In the genomic region with DNA sequence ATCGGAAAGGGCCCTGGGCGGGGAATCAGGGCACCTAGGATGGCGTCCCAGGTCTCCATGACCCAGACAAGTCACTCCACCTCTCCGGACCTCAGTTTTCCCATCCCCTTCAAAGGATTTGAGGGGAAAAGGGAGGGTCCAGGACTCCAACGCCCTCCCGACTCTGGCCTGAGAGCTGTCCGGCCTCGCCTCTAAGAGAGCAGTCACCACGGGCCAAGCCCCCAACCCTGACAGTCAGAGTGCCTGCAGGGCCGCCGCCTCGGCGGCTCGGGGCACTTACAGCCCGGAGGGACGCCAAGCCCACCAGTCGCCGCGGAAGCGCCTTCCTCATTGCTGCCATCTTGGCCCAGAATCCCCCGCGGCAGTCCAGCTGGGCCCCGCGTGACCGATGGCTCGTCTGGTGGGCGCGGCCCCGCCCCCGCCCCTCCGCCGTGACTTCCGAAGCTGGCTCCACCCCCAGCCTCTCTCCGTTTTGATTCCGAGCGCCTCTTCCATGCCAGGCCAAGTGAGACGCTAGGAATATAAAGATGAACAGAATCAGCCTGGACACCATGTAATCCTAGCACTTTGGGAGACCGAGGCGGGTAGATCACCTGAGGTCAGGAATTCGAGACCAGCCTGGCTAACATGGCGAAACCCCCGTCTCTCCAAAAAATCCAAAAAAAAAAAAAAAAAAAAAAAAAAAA, we compare ENCODE assay signal across 8 cellular contexts. TPM values are rescaled to one million over a fixed set of nuclear protein-coding genes. Genes with fewer than 3 reads are reported as not detected.
A peak's percentile ranks its signal among the peaks of the same experiment; 100 is the strongest.
DNase-seq lines count a peak whose midpoint lies in the region; ATAC-seq and TF ChIP-seq lines count a peak whose summit lies in the region.

HMGCL (minus strand) TSS at position 354 of the 686 bp plus-strand sequence; CDS start at position 340, 14 bp downstream.

- no peaks in the 10 kb centered on the region for H4K20me1 ChIP-seq in OCI-LY1 (ENCODE audit: insufficient read depth, low read length)

- no peaks in the 10 kb centered on the region for H3K79me2 ChIP-seq in OCI-LY1 (ENCODE audit: insufficient read depth, low read length)

- peak; percentile 83 to 95 (median 85) for DNase-seq in CD4-positive, CD25-positive, alpha-beta regulatory T cell
- DNase-seq in HUDEP-2 (lab: John Stamatoyannopoulos, UW; ENCODE audit: unreplicated experiment in 76 of 76) (peak in 72 of 76 experiments; percentile 31 to 91 (median 79)), endothelial cell (ENCODE audit: low spot score) (peak; percentile 89), mesothelial cell of epicardium (ENCODE audit: low spot score in 2 of 2, unreplicated experiment in 2 of 2) (peak; percentile 89)
- peak; percentile 89 for DNase-seq in activated CD8-positive, alpha-beta memory T cell treated with anti-CD3 and anti-CD28 coated beads, Interleukin-2, amount 50 U/mL, for 4 hours
- peak; percentile 77 to 81 for DNase-seq in stimulated activated CD8-positive, alpha-beta memory T cell treated with anti-CD3 and anti-CD28 coated beads, Interleukin-15, amount 100 ng/mL, for 4 hours (ENCODE audit: low read depth in 2 of 2)

- H3K27ac ChIP-seq in CD4-positive, CD25-positive, alpha-beta regulatory T cell (ENCODE audit: insufficient read depth, low read length, poor library complexity, severe bottlenecking) = peak within 1 kb of the TSS; percentile 89
- H3K27ac ChIP-seq in OCI-LY1 (ENCODE audit: low read depth, low read length, poor library complexity, severe bottlenecking) = peak within 1 kb of the TSS; percentile 55

- H3K4me3 Mint-ChIP-seq in CD4-positive, CD25-positive, alpha-beta regulatory T cell = peak within 1 kb of the TSS; percentile 94 to 100 (median 96)
- H3K4me3 Mint-ChIP-seq in endothelial cell (ENCODE audit: unreplicated experiment) (peak within 1 kb of the TSS; percentile 98), mesothelial cell of epicardium (peak within 1 kb of the TSS; percentile 96)

- TF ChIP-seq CTCF in OCI-LY1 (IDR thresholded peaks at IDR 0.05; ENCODE audit: low read length) = no peak
- TF ChIP-seq CTCF in endothelial cell (IDR thresholded peaks at IDR 0.05; ENCODE audit: unreplicated experiment) = no peak
- TF ChIP-seq CTCF in mesothelial cell of epicardium (IDR thresholded peaks at IDR 0.05; ENCODE audit: unreplicated experiment) = no peak

- peak within 1 kb of the TSS; percentile 72 for H3K4me2 ChIP-seq in OCI-LY1 (ENCODE audit: low read length)

- H3K36me3 ChIP-seq in CD4-positive, CD25-positive, alpha-beta regulatory T cell (ENCODE audit: control insufficient read depth, insufficient read depth, low read length) = no peaks in the 10 kb centered on the region
- no peaks in the 10 kb centered on the region for H3K36me3 ChIP-seq in OCI-LY1 (ENCODE audit: insufficient read depth, low read length)

- peaks cover 5% of the 10 kb centered on the region for H3K27me3 Mint-ChIP-seq in CD4-positive, CD25-positive, alpha-beta regulatory T cell
- H3K27me3 Mint-ChIP-seq in endothelial cell (ENCODE audit: unreplicated experiment) (peaks cover 1% of the 10 kb centered on the region), mesothelial cell of epicardium (ENCODE audit: low read depth) (no peaks in the 10 kb centered on the region)

- peak within 1 kb of the TSS; percentile 97 for H3K27ac Mint-ChIP-seq in CD4-positive, CD25-positive, alpha-beta regulatory T cell
- H3K27ac Mint-ChIP-seq in endothelial cell (ENCODE audit: unreplicated experiment) (peak within 1 kb of the TSS; percentile 96), mesothelial cell of epicardium (peak within 1 kb of the TSS; percentile 97)

- peak within 1 kb of the TSS; percentile 92 for H3K4me3 ChIP-seq in CD4-positive, CD25-positive, alpha-beta regulatory T cell (ENCODE audit: low read depth, low read length)
- H3K4me3 ChIP-seq in OCI-LY1 (ENCODE audit: low read depth, low read length, poor library complexity, severe bottlenecking) = peak within 1 kb of the TSS; percentile 85

- H3K9me3 ChIP-seq in CD4-positive, CD25-positive, alpha-beta regulatory T cell (ENCODE audit: control insufficient read depth in 2 of 2, low read length in 2 of 2) = no peaks in the 10 kb centered on the region
- H3K9me3 ChIP-seq in OCI-LY1 (ENCODE audit: low read length) = no peaks in the 10 kb centered on the region

- no peak within 1 kb of the TSS for H2AFZ ChIP-seq in OCI-LY1 (ENCODE audit: low read length)

- no peaks in the 10 kb centered on the region for H3K9me2 ChIP-seq in OCI-LY1 (ENCODE audit: low read depth, low read length)

- H3K4me1 Mint-ChIP-seq in CD4-positive, CD25-positive, alpha-beta regulatory T cell = peaks cover 9 to 39% (median 31%) of the 10 kb centered on the region in 4 donors
- peaks cover 16% of the 10 kb centered on the region for H3K4me1 Mint-ChIP-seq in endothelial cell (ENCODE audit: unreplicated experiment)
- H3K4me1 Mint-ChIP-seq in mesothelial cell of epicardium = peaks cover 13% of the 10 kb centered on the region

- no peaks in the 10 kb centered on the region for H3K9me3 Mint-ChIP-seq in CD4-positive, CD25-positive, alpha-beta regulatory T cell
- no peaks in the 10 kb centered on the region for H3K9me3 Mint-ChIP-seq in endothelial cell (ENCODE audit: unreplicated experiment)
- no peaks in the 10 kb centered on the region for H3K9me3 Mint-ChIP-seq in mesothelial cell of epicardium

- H3K27me3 ChIP-seq in CD4-positive, CD25-positive, alpha-beta regulatory T cell (ENCODE audit: control insufficient read depth, insufficient read depth, low read length) = no peaks in the 10 kb centered on the region
- no peaks in the 10 kb centered on the region for H3K27me3 ChIP-seq in OCI-LY1 (ENCODE audit: insufficient read depth, low read length)

- H3F3A ChIP-seq in OCI-LY1 (ENCODE audit: insufficient read depth, low read length) = peaks cover 7% of the 10 kb centered on the region; the same call in 1 of the 2 replicates

- peaks cover 6% of the 10 kb centered on the region for H3K36me3 Mint-ChIP-seq in CD4-positive, CD25-positive, alpha-beta regulatory T cell
- H3K36me3 Mint-ChIP-seq in endothelial cell (ENCODE audit: low read depth, unreplicated experiment) = no peaks in the 10 kb centered on the region
- H3K36me3 Mint-ChIP-seq in mesothelial cell of epicardium = no peaks in the 10 kb centered on the region

- H3K9ac ChIP-seq in OCI-LY1 (ENCODE audit: low read length) = peak within 1 kb of the TSS; percentile 93

- H3K4me1 ChIP-seq in CD4-positive, CD25-positive, alpha-beta regulatory T cell (ENCODE audit: control insufficient read depth, insufficient read depth, low read length, poor library complexity, severe bottlenecking) = peaks cover 8% of the 10 kb centered on the region
- peaks cover 18% of the 10 kb centered on the region for H3K4me1 ChIP-seq in OCI-LY1 (ENCODE audit: insufficient read depth, low read length, severe bottlenecking)

- peak; percentile 96 to 97 for ATAC-seq in CD4-positive, CD25-positive, alpha-beta regulatory T cell (ENCODE audit: low read depth in 2 of 2)
- ATAC-seq in GM19452 (IDR thresholded peaks at IDR 0.05; ENCODE audit: unreplicated experiment) = peak; percentile 69

RNA-seq across cellular contexts. Expression of gene HMGCL, which starts in this region (rescaled TPM):
- 15.7 TPM for total RNA-seq in CD4-positive, CD25-positive, alpha-beta regulatory T cell
- 10 to 100 TPM; 36.3 to 40.5 (median 37.4) TPM for polyA plus RNA-seq in CD4-positive, CD25-positive, alpha-beta regulatory T cell
- 30.0 TPM for total RNA-seq in endothelial cell (ENCODE audit: unreplicated experiment)
- 27.4 to 30.7 TPM (median 29.2 TPM) in 3 replicates for total RNA-seq in mesothelial cell of epicardium

Comparison
In these comparisons a context has a peak if more than half of its experiments do, and no peak if none do; other contexts are left out.
1. Peak in every context shown above with its lines: DNase-seq, ATAC-seq, H3K4me3 ChIP-seq and H3K27ac ChIP-seq.